ENCODE assay signal across 33 cellular contexts in genomic region chr10:118994321-118994720, GRCh38. TPM values are rescaled to one million over a fixed set of nuclear protein-coding genes. Genes with fewer than 3 reads are reported as not detected.
"Had no signal": no experiment of that assay in that cellular context is flagged by ENCODE, and none has a peak within 500 bp of the region (broad histone marks: within the 10 kb centered on the region; RNA-seq: fewer than 3 reads in every experiment).

No MANE protein-coding gene starts in this region.

- H3K36me3 ChIP-seq: neural progenitor cell, neutrophil, ovary, pancreas, prostate gland, right atrium auricular region, right lobe of liver, sigmoid colon, spleen had no signal

- ATAC-seq: naive thymus-derived CD4-positive, alpha-beta T cell; naive thymus-derived CD8-positive, alpha-beta T cell; natural killer cell; natural killer cell treated with Interleukin-12 subunit alpha and Interleukin-12 subunit beta and Interleukin-15 and Interleukin-18, amount 100 ng/mL, for 72 hours; pancreas; psoas muscle; right cardiac atrium; sciatic nerve had no signal

- H3K4me3 ChIP-seq: neural progenitor cell, ovary, pancreas, prostate gland, psoas muscle, right atrium auricular region, right lobe of liver, sigmoid colon, skin epidermis, smooth muscle cell, spleen had no signal

- DNase-seq: naive B cell; naive thymus-derived CD4-positive, alpha-beta T cell; naive thymus-derived CD8-positive, alpha-beta T cell; natural killer cell; nephron progenitor cell; nucleus accumbens; occipital lobe; ovary; pancreas; posterior cingulate gyrus; psoas muscle; retina; right cardiac atrium; right lobe of liver; sigmoid colon; small intestine; spleen; stimulated activated CD4-positive, alpha-beta T cell treated with anti-CD3 and anti-CD28 coated beads, Interleukin-12 subunit alpha, Interleukin-12 subunit beta, amount 100 ng/mL, for 4 hours; stimulated activated CD4-positive, alpha-beta T cell treated with anti-CD3 and anti-CD28 coated beads, Interleukin-15, amount 100 ng/mL, for 24 hours; stimulated activated CD4-positive, alpha-beta T cell treated with anti-CD3 and anti-CD28 coated beads, Interleukin-1b, Interleukin-23, amount 100 ng/mL, for 48 hours; stimulated activated CD4-positive, alpha-beta T cell treated with anti-CD3 and anti-CD28 coated beads, Interleukin-2, amount 100 ng/mL, for 24 hours had no signal

- H3K36me3 Mint-ChIP-seq: naive B cell; naive thymus-derived CD4-positive, alpha-beta T cell; naive thymus-derived CD8-positive, alpha-beta T cell; natural killer cell; natural killer cell treated with Interleukin-12 subunit alpha and Interleukin-12 subunit beta and Interleukin-15 and Interleukin-18, amount 100 ng/mL, for 72 hours; neural progenitor cell had no signal

- H3K27ac Mint-ChIP-seq: naive B cell; naive thymus-derived CD4-positive, alpha-beta T cell; naive thymus-derived CD8-positive, alpha-beta T cell; natural killer cell; natural killer cell treated with Interleukin-12 subunit alpha and Interleukin-12 subunit beta and Interleukin-15 and Interleukin-18, amount 100 ng/mL, for 72 hours; nephron; nephron progenitor cell; neural progenitor cell; progenitor cell of endocrine pancreas had no signal

- H3K4me2 ChIP-seq: neural progenitor cell, smooth muscle cell had no signal

- H3K27ac ChIP-seq: neural progenitor cell, neutrophil, ovary, pancreas, parathyroid adenoma, prostate gland, psoas muscle, right atrium auricular region, right lobe of liver, sigmoid colon, skin epidermis, spleen had no signal

- H3K9me3 Mint-ChIP-seq: natural killer cell; natural killer cell treated with Interleukin-12 subunit alpha and Interleukin-12 subunit beta and Interleukin-15 and Interleukin-18, amount 100 ng/mL, for 72 hours; neural crest cell had no signal

- H3K4me1 Mint-ChIP-seq: naive B cell; naive thymus-derived CD4-positive, alpha-beta T cell; naive thymus-derived CD8-positive, alpha-beta T cell; natural killer cell; neural crest cell; neural progenitor cell had no signal

- H2AFZ ChIP-seq: neural progenitor cell, parathyroid adenoma had no signal

- H3K4me3 Mint-ChIP-seq: naive B cell; naive thymus-derived CD4-positive, alpha-beta T cell; naive thymus-derived CD8-positive, alpha-beta T cell; natural killer cell; natural killer cell treated with Interleukin-12 subunit alpha and Interleukin-12 subunit beta and Interleukin-15 and Interleukin-18, amount 100 ng/mL, for 72 hours; nephron; nephron progenitor cell; neural crest cell; neural progenitor cell had no signal

- FAIRE-seq: pancreas, small intestine had no signal

- H3K27me3 Mint-ChIP-seq: progenitor cell of endocrine pancreas had no signal

- H3K9me3 ChIP-seq: neutrophil, ovary, pancreas, prostate gland, psoas muscle, right lobe of liver, sigmoid colon had no signal

- H3K9ac ChIP-seq: neural progenitor cell, parathyroid adenoma had no signal

- H3K4me1 ChIP-seq: neural progenitor cell, pancreas, parathyroid adenoma, prostate gland, psoas muscle, right atrium auricular region, right lobe of liver, sigmoid colon, spleen had no signal

- H3K27me3 ChIP-seq: neural progenitor cell, ovary, pancreas, right atrium auricular region, right lobe of liver, sigmoid colon had no signal

RNA-seq across cellular contexts. Expression of gene NANOS1, which starts 35.2 kb away (rescaled TPM):
- polyA plus RNA-seq: naive thymus-derived CD4-positive, alpha-beta T cell had no signal
